ENCODE assay signal across 9 cellular contexts in the genomic region with DNA sequence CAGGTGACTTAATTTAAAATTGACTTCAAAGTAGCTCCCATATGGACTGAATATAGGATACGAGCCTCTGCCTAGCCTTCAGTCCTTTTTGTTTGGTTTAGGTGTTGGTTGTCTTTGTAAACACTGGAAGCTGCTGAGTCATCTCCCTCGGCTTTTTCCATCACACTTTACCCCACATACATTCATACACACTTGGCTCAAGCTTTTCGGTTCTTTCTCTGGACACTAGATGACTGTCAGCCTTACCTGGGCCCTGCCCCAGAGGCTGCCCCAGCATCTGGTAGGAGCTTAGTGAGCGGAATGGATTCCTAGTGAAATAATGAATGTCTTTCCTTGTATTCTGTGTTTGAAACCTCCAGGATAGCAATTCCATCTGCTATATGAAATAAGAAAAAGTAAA. TPM values are rescaled to one million over a fixed set of nuclear protein-coding genes. Genes with fewer than 3 reads are reported as not detected.
DNase-seq lines count a peak whose midpoint lies in the region; ATAC-seq and TF ChIP-seq lines count a peak whose summit lies in the region.
"Had no signal": no experiment of that assay in that cellular context is flagged by ENCODE, and none has a peak within 500 bp of the region (broad histone marks: within the 10 kb centered on the region; RNA-seq: fewer than 3 reads in every experiment).

No MANE protein-coding gene starts in this region.

- H3K4me1 Mint-ChIP-seq in stimulated activated memory B cell treated with anti-CD40 and anti-IgM and Interleukin-4, amounts not matched to agents 10 μg/mL and 1 μg/mL and 100 μg/mL, for 72 hours, result no peaks in the 10 kb centered on the region
- peaks cover 25% of the 10 kb centered on the region for H3K4me1 Mint-ChIP-seq in neural progenitor cell
- H3K4me1 Mint-ChIP-seq: activated naive CD4-positive, alpha-beta T cell treated with anti-CD3 and anti-CD28 coated beads, Interleukin-2, amount 10 ng/mL, durations not matched to agents 7 days and 5 days had no signal

- peaks cover 8% of the 10 kb centered on the region for H3K27me3 Mint-ChIP-seq in stimulated activated memory B cell treated with anti-CD40 and anti-IgM and Interleukin-4, amounts not matched to agents 10 μg/mL and 1 μg/mL and 100 μg/mL, for 72 hours
- peaks cover 2% of the 10 kb centered on the region for H3K27me3 Mint-ChIP-seq in neural progenitor cell (ENCODE audit: insufficient read depth, low read depth)

- H3F3A ChIP-seq in neural progenitor cell (ENCODE audit: low read depth), result no peaks in the 10 kb centered on the region

- peak overlapping the region; percentile 14 for H3K9ac ChIP-seq in skeletal muscle satellite cell (ENCODE audit: low read depth, low read length)
- H3K9ac ChIP-seq in neural progenitor cell, result no peak overlapping the region

- no peak overlapping the region for H3K27ac Mint-ChIP-seq in stimulated activated memory B cell treated with anti-CD40 and anti-IgM and Interleukin-4, amounts not matched to agents 10 μg/mL and 1 μg/mL and 100 μg/mL, for 72 hours
- no peak overlapping the region for H3K27ac Mint-ChIP-seq in neural progenitor cell
- H3K27ac Mint-ChIP-seq: activated naive CD4-positive, alpha-beta T cell treated with anti-CD3 and anti-CD28 coated beads, Interleukin-2, amount 10 ng/mL, durations not matched to agents 7 days and 5 days had no signal

- ATAC-seq in stimulated activated memory B cell treated with anti-CD40 and anti-IgM and Interleukin-4, amounts not matched to agents 10 μg/mL and 1 μg/mL and 100 μg/mL, for 72 hours, result no peak

- peak; percentile 55 for DNase-seq in GM04504 (ENCODE audit: low read depth)
- peak; percentile 66 to 73 for DNase-seq in SHP77 (lab: John Stamatoyannopoulos, UW)
- DNase-seq in fibroblast of pulmonary artery (ENCODE audit: low read depth), result peak; percentile 87
- DNase-seq in stimulated activated naive CD4-positive, alpha-beta T cell (lab: John Stamatoyannopoulos, UW), result no peak
- DNase-seq in COR-L47 (lab: John Stamatoyannopoulos, UW), result no peak
- no peak for DNase-seq in neural progenitor cell (ENCODE audit: low spot score)
- DNase-seq: activated naive CD4-positive, alpha-beta T cell treated with anti-CD3 and anti-CD28 coated beads, Interleukin-2, amount 10 ng/mL, durations not matched to agents 7 days and 5 days had no signal

- H3K79me2 ChIP-seq in neural progenitor cell (ENCODE audit: low read depth), result no peaks in the 10 kb centered on the region

- no peak overlapping the region for H2AFZ ChIP-seq in neural progenitor cell (replicated peaks)

- no peaks in the 10 kb centered on the region for H3K9me3 Mint-ChIP-seq in stimulated activated memory B cell treated with anti-CD40 and anti-IgM and Interleukin-4, amounts not matched to agents 10 μg/mL and 1 μg/mL and 100 μg/mL, for 72 hours
- no peaks in the 10 kb centered on the region for H3K9me3 Mint-ChIP-seq in neural progenitor cell
- H3K9me3 Mint-ChIP-seq: activated naive CD4-positive, alpha-beta T cell treated with anti-CD3 and anti-CD28 coated beads, Interleukin-2, amount 10 ng/mL, durations not matched to agents 7 days and 5 days had no signal

- H3K4me2 ChIP-seq in skeletal muscle satellite cell (ENCODE audit: low read length) (peak overlapping the region; percentile 44), neural progenitor cell (no peak overlapping the region)

- no peaks in the 10 kb centered on the region for H4K20me1 ChIP-seq in neural progenitor cell (ENCODE audit: low read depth)

- no peaks in the 10 kb centered on the region for H3K9me3 ChIP-seq in skeletal muscle satellite cell (replicated peaks; ENCODE audit: low read length)
- no peaks in the 10 kb centered on the region for H3K9me3 ChIP-seq in neural progenitor cell (ENCODE audit: low read depth)

- H3K4me3 ChIP-seq in fibroblast of pulmonary artery (replicated peaks; ENCODE audit: low read depth, low read length), result no peak overlapping the region
- no peak overlapping the region for H3K4me3 ChIP-seq in skeletal muscle satellite cell (ENCODE audit: low read length)
- H3K4me3 ChIP-seq in neural progenitor cell, result no peak overlapping the region

- H3K27me3 ChIP-seq in skeletal muscle satellite cell (ENCODE audit: control insufficient read depth, insufficient read depth, low read length) (no peaks in the 10 kb centered on the region), neural progenitor cell (no peaks in the 10 kb centered on the region)

- H3K27ac ChIP-seq in neural progenitor cell, result no peak overlapping the region

- no peaks in the 10 kb centered on the region for H3K36me3 Mint-ChIP-seq in stimulated activated memory B cell treated with anti-CD40 and anti-IgM and Interleukin-4, amounts not matched to agents 10 μg/mL and 1 μg/mL and 100 μg/mL, for 72 hours
- no peaks in the 10 kb centered on the region for H3K36me3 Mint-ChIP-seq in neural progenitor cell
- H3K36me3 Mint-ChIP-seq: activated naive CD4-positive, alpha-beta T cell treated with anti-CD3 and anti-CD28 coated beads, Interleukin-2, amount 10 ng/mL, durations not matched to agents 7 days and 5 days had no signal

- H3K4me3 Mint-ChIP-seq in stimulated activated memory B cell treated with anti-CD40 and anti-IgM and Interleukin-4, amounts not matched to agents 10 μg/mL and 1 μg/mL and 100 μg/mL, for 72 hours, result no peak overlapping the region
- no peak overlapping the region for H3K4me3 Mint-ChIP-seq in neural progenitor cell
- H3K4me3 Mint-ChIP-seq: activated naive CD4-positive, alpha-beta T cell treated with anti-CD3 and anti-CD28 coated beads, Interleukin-2, amount 10 ng/mL, durations not matched to agents 7 days and 5 days had no signal

- H3K4me1 ChIP-seq in skeletal muscle satellite cell (ENCODE audit: control insufficient read depth, insufficient read depth, low read length), result peaks cover 48% of the 10 kb centered on the region
- no peaks in the 10 kb centered on the region for H3K4me1 ChIP-seq in neural progenitor cell

- TF ChIP-seq CTCF in fibroblast of pulmonary artery (IDR thresholded peaks at IDR 0.05; ENCODE audit: low read length, missing control alignments), result no peak
- TF ChIP-seq CTCF in neural progenitor cell (IDR thresholded peaks at IDR 0.05), result no peak

- H3K36me3 ChIP-seq in skeletal muscle satellite cell (ENCODE audit: insufficient read depth, low read length) (peaks cover 4% of the 10 kb centered on the region), neural progenitor cell (no peaks in the 10 kb centered on the region)

RNA-seq across cellular contexts. Expression of a gene that starts 52.5 kb away (rescaled TPM):
- total RNA-seq in skeletal muscle satellite cell (2012; rRNA removed), result 0.44 and 2.0 TPM in 2 replicates
- total RNA-seq in neural progenitor cell (ENCODE audit: low replicate concordance), result 31.2 and 41.5 TPM in 2 replicates

Comparison
In these comparisons a context has a peak if more than half of its experiments do, and no peak if none do; other contexts are left out.
1. DNase-seq: peak in GM04504 (single experiment), SHP77 (2 of 2) and fibroblast of pulmonary artery (single experiment); none in stimulated activated naive CD4-positive, alpha-beta T cell (0 of 6), COR-L47 (single experiment) and neural progenitor cell (single experiment).